1 cellular context compared by ENCODE assay signal in the genomic region with DNA sequence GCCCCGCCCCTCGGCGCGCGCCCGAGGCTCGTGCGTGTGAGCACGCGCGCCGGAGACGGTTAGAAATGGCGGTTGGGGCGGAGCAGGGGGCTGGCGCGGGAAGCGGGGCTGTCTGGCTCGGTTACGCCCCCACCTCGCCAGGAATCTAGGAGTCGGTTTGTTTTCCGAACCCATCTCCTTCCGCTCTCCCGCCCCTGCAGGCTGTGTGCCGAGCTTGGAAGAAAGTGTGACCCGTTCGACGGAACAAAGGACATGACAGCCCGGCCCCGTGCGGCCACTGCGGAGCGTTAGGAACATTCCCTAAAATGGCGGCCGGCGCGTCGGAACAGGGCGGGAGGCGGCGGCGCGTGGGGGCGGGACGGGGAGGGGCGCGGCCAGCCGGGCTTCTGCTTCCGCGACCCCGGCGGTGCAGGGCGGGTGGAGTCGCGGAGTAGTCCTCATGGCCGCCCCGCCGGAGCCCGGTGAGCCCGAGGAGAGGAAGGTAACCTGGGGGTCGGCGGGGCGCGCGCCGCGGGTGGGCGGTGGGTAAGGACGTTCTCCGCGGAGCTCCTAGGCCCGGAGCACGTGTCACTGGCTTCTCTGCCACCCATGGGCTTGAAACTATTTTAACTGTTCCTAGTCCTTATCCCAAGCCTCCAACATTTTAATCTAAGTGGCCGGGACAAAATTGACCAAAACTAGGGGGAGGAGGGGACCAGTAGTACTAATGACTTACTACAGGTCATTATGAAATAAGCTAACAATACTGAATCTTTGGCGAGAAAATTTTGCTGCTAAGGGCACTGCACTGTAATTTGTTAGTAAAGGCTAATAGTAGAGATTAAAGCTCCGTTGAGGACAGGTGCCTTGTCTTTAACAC.
A peak's percentile ranks its signal among the peaks of the same experiment; 100 is the strongest.
TF ChIP-seq lines count a peak whose summit lies in the region.

A gene with protein sequence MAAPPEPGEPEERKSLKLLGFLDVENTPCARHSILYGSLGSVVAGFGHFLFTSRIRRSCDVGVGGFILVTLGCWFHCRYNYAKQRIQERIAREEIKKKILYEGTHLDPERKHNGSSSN (plus strand): TSS at position 383 of the 859 bp plus-strand sequence. CDS start 57 bp downstream, at position 440.

TF ChIP-seq in A549, 52 proteins besides CTCF, POLR2A, EP300 and RAD21 (continued from another document):
- TF ChIP-seq, protein P1, sequence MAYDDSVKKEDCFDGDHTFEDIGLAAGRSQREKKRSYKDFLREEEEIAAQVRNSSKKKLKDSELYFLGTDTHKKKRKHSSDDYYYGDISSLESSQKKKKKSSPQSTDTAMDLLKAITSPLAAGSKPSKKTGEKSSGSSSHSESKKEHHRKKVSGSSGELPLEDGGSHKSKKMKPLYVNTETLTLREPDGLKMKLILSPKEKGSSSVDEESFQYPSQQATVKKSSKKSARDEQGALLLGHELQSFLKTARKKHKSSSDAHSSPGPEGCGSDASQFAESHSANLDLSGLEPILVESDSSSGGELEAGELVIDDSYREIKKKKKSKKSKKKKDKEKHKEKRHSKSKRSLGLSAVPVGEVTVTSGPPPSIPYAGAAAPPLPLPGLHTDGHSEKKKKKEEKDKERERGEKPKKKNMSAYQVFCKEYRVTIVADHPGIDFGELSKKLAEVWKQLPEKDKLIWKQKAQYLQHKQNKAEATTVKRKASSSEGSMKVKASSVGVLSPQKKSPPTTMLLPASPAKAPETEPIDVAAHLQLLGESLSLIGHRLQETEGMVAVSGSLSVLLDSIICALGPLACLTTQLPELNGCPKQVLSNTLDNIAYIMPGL (CRISPR knock-in tag; IDR thresholded peaks at IDR 0.05; ENCODE audit: borderline replicate concordance), result peak; percentile 60; the same call in 1 of the 2 replicates
- TF ChIP-seq, protein P2, sequence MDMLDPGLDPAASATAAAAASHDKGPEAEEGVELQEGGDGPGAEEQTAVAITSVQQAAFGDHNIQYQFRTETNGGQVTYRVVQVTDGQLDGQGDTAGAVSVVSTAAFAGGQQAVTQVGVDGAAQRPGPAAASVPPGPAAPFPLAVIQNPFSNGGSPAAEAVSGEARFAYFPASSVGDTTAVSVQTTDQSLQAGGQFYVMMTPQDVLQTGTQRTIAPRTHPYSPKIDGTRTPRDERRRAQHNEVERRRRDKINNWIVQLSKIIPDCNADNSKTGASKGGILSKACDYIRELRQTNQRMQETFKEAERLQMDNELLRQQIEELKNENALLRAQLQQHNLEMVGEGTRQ (IDR thresholded peaks at IDR 0.05), result 0 out of 2 replicates have a peak, but pooled peaks have one; percentile 4
- peak; percentile 14; the same call in 1 of the 2 replicates for TF ChIP-seq GATA3 (IDR thresholded peaks at IDR 0.05; ENCODE audit: borderline replicate concordance)
- no peak for TF ChIP-seq SREBF2 (IDR thresholded peaks at IDR 0.05)
